ENCODE assay signal across 8 cellular contexts in the genomic region with DNA sequence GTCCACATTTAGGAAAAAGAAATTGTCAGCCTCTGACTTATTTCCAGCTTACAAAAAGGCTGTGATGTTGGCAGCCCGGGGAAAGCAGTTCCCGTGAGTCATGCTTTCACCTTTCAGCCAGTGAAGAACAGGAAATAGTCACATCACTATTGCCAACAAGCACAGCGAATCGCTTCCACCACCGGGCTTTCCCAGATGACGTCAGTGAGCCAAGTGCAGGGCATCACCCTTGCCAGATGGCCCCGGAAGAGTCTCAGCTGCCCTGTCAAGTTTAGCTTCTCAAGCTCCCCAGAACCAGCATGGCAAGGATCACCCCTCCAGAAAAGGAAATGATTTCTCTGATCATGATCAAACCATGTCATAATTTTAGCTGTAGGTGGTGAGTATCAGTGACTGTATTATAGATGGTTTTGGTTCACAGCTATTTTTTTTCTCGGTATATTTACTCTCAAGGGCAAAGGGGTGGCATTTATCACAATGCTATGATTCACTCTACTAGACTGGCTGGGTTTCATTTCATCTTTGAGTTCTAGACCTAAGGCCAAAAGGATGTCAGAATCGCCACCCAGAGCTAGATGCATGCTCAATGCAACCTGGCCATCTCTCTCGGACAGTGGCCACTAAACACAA. TPM values are rescaled to one million over a fixed set of nuclear protein-coding genes. Genes with fewer than 3 reads are reported as not detected.
DNase-seq lines count a peak whose midpoint lies in the region; ATAC-seq and TF ChIP-seq lines count a peak whose summit lies in the region.

No MANE protein-coding gene starts in this region.

- H3K4me3 ChIP-seq in KMS-11 (IDR thresholded peaks at IDR 0.05; ENCODE audit: insufficient read depth, low read depth, low read length) (no peak overlapping the region), SU-DHL-6 (ENCODE audit: insufficient read depth, low read length, poor library complexity, severe bottlenecking) (no peak overlapping the region), left ventricle myocardium inferior (peak overlapping the region; percentile 2), skeletal muscle satellite cell (ENCODE audit: low read length) (peak overlapping the region; percentile 21)

- no peaks in the 10 kb centered on the region for H3K27me3 Mint-ChIP-seq in activated naive CD8-positive, alpha-beta T cell treated with anti-CD3 and anti-CD28 coated beads, Interleukin-2, amount 50 U/mL, for 24 hours

- H3K9ac ChIP-seq in KMS-11: peak overlapping the region; percentile 57
- no peak overlapping the region for H3K9ac ChIP-seq in SU-DHL-6 (ENCODE audit: low read length)
- H3K9ac ChIP-seq in skeletal muscle satellite cell (ENCODE audit: low read depth, low read length): peak overlapping the region; percentile 67

- H3K27ac Mint-ChIP-seq in activated naive CD8-positive, alpha-beta T cell treated with anti-CD3 and anti-CD28 coated beads, Interleukin-2, amount 50 U/mL, for 24 hours: peak overlapping the region; percentile 92

- peak overlapping the region; percentile 74 for H3K4me3 Mint-ChIP-seq in activated naive CD8-positive, alpha-beta T cell treated with anti-CD3 and anti-CD28 coated beads, Interleukin-2, amount 50 U/mL, for 24 hours

- no peaks in the 10 kb centered on the region for H3F3A ChIP-seq in SU-DHL-6 (ENCODE audit: insufficient read depth)

- H3K79me2 ChIP-seq in KMS-11 (ENCODE audit: insufficient read depth, low read depth): no peaks in the 10 kb centered on the region
- H3K79me2 ChIP-seq in SU-DHL-6 (ENCODE audit: insufficient read depth, low read length): no peaks in the 10 kb centered on the region

- H2AFZ ChIP-seq in KMS-11 (ENCODE audit: low read depth): peak overlapping the region; percentile 53
- no peak overlapping the region for H2AFZ ChIP-seq in SU-DHL-6 (ENCODE audit: low read depth, low read length, severe bottlenecking)

- H3K27ac ChIP-seq in KMS-11: peak overlapping the region; percentile 66
- H3K27ac ChIP-seq in SU-DHL-6 (ENCODE audit: low read depth, low read length): no peak overlapping the region
- H3K27ac ChIP-seq in left ventricle myocardium inferior (replicated peaks): peak overlapping the region; percentile 67

- H4K20me1 ChIP-seq in KMS-11 (ENCODE audit: insufficient read depth) (no peaks in the 10 kb centered on the region), SU-DHL-6 (ENCODE audit: low read depth, low read length) (no peaks in the 10 kb centered on the region)

- H3K36me3 Mint-ChIP-seq in activated naive CD8-positive, alpha-beta T cell treated with anti-CD3 and anti-CD28 coated beads, Interleukin-2, amount 50 U/mL, for 24 hours (ENCODE audit: low read depth): peaks cover 10% of the 10 kb centered on the region

- H3K4me1 ChIP-seq in KMS-11 (ENCODE audit: low read depth, poor library complexity, severe bottlenecking) (peaks cover 23% of the 10 kb centered on the region), left ventricle myocardium inferior (peaks cover 23% of the 10 kb centered on the region), skeletal muscle satellite cell (ENCODE audit: control insufficient read depth, insufficient read depth, low read length) (peaks cover 45% of the 10 kb centered on the region)

- TF ChIP-seq CTCF in KMS-11 (conservative IDR thresholded peaks at IDR 0.05; ENCODE audit: low read depth, low read length) (no peak), SU-DHL-6 (IDR thresholded peaks at IDR 0.05; ENCODE audit: insufficient read depth, low read length, poor library complexity, severe bottlenecking) (no peak), left ventricle myocardium inferior (IDR thresholded peaks at IDR 0.05; ENCODE audit: borderline replicate concordance) (no peak)

- no peaks in the 10 kb centered on the region for H3K9me3 Mint-ChIP-seq in activated naive CD8-positive, alpha-beta T cell treated with anti-CD3 and anti-CD28 coated beads, Interleukin-2, amount 50 U/mL, for 24 hours

- H3K9me3 ChIP-seq in SU-DHL-6 (ENCODE audit: insufficient read depth, low read length) (no peaks in the 10 kb centered on the region), left ventricle myocardium inferior (replicated peaks) (no peaks in the 10 kb centered on the region), skeletal muscle satellite cell (replicated peaks; ENCODE audit: low read length) (no peaks in the 10 kb centered on the region)

- DNase-seq in Daoy (ENCODE audit: low read depth) (peak; percentile 99), left ventricle myocardium inferior (peak; percentile 64), NCI-H526 treated with DMSO at 0.1 percent for 48 hours (lab: John Stamatoyannopoulos, UW) (no peak)
- DNase-seq in activated naive CD8-positive, alpha-beta T cell treated with anti-CD3 and anti-CD28 coated beads, Interleukin-2, amount 50 U/mL, for 24 hours: peak; percentile 91

- H3K4me2 ChIP-seq in KMS-11: peak overlapping the region; percentile 92
- H3K4me2 ChIP-seq in SU-DHL-6 (ENCODE audit: low read depth, low read length, poor library complexity, severe bottlenecking): peak overlapping the region; percentile 3
- peak overlapping the region; percentile 58 for H3K4me2 ChIP-seq in skeletal muscle satellite cell (ENCODE audit: low read length)

- intact Hi-C loops in left ventricle myocardium inferior (cut with micrococcal nuclease): no loop called here

- H3K36me3 ChIP-seq in KMS-11 (ENCODE audit: insufficient read depth): no peaks in the 10 kb centered on the region
- no peaks in the 10 kb centered on the region for H3K36me3 ChIP-seq in SU-DHL-6 (ENCODE audit: low read length)
- no peaks in the 10 kb centered on the region for H3K36me3 ChIP-seq in left ventricle myocardium inferior
- H3K36me3 ChIP-seq in skeletal muscle satellite cell (ENCODE audit: insufficient read depth, low read length): no peaks in the 10 kb centered on the region

- ATAC-seq in GM21717 (IDR thresholded peaks at IDR 0.05; ENCODE audit: unreplicated experiment): peak; percentile 98
- peak; percentile 95 for ATAC-seq in activated naive CD8-positive, alpha-beta T cell treated with anti-CD3 and anti-CD28 coated beads, Interleukin-2, amount 50 U/mL, for 24 hours

- peaks cover 45% of the 10 kb centered on the region for H3K4me1 Mint-ChIP-seq in activated naive CD8-positive, alpha-beta T cell treated with anti-CD3 and anti-CD28 coated beads, Interleukin-2, amount 50 U/mL, for 24 hours

- H3K27me3 ChIP-seq in KMS-11 (ENCODE audit: insufficient read depth, low read depth) (no peaks in the 10 kb centered on the region), SU-DHL-6 (ENCODE audit: low read length) (no peaks in the 10 kb centered on the region), left ventricle myocardium inferior (ENCODE audit: low read depth) (no peaks in the 10 kb centered on the region), skeletal muscle satellite cell (ENCODE audit: control insufficient read depth, insufficient read depth, low read length) (no peaks in the 10 kb centered on the region)

- H3K9me2 ChIP-seq in SU-DHL-6 (replicated peaks; ENCODE audit: insufficient read depth, low read length): no peaks in the 10 kb centered on the region

RNA-seq across cellular contexts. Expression of a gene that starts 32.9 kb away (rescaled TPM):
- total RNA-seq in Daoy (2014; rRNA removed; shearing (Covaris generic)): 7.8 and 14.1 TPM in 2 replicates
- 2.1 TPM for total RNA-seq in left ventricle myocardium inferior
- 32.1 and 33.0 TPM in 2 replicates for total RNA-seq in skeletal muscle satellite cell (2012; rRNA removed)

Comparison
In these comparisons a context has a peak if more than half of its experiments do, and no peak if none do; other contexts are left out.
1. H3K4me2 ChIP-seq: peak in every context shown above with its lines; median percentile 92 in KMS-11; 58 in skeletal muscle satellite cell; 3 in SU-DHL-6.
2. H3K4me3 ChIP-seq: peak in left ventricle myocardium inferior (single experiment) and skeletal muscle satellite cell (single experiment); none in KMS-11 (single experiment) and SU-DHL-6 (single experiment).